In the genomic region with DNA sequence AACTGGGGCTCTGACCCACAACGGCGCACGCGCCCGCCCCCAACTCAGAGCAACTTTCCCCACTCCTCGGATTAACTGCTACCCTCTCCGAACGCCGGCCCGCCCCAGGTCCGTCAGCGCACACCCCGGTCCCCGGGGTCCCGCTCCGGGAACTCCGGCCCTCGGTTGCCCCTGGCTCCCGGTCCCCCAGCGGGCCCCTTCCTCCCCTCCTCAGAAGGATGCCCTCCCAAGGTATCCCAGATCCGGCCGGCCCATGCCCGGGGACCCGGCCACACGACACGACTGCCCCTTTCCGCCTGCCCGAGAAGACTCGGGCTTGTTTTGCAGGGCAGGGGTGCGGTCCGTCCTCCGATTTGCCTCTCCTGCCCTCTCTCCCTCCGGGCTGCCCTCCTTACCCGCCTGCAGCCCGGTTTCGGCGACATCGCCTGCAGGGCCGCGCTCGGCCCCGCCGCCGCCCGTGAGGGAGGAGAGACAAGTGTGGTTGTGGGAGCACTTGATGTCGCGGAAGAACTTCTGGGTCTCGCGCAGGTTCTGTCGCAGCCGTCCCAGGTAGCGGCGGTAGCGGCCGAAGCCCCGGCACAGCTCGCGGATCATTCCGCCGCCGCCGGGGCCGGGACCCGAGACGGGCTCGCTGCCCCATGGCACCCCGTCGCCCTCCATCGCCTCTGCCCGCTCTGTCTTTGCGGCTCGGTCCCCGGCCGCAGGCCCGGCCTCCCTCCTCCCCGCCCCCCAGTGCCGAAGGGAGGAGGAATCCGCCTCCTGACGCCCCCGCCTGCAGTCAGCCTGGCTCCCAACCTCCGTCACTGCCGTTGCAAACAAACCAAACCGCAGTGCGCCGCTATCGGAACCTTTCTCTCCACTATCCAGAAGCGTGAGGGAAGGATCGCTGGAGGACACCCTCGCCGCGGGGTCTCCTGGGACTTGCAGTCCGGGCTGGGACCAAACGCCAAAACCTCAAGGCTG, we compare ENCODE assay signal across 8 cellular contexts. TPM values are rescaled to one million over a fixed set of nuclear protein-coding genes. Genes with fewer than 3 reads are reported as not detected.
A peak's percentile ranks its signal among the peaks of the same experiment; 100 is the strongest.
DNase-seq lines count a peak whose midpoint lies in the region; ATAC-seq and TF ChIP-seq lines count a peak whose summit lies in the region.

A gene with protein sequence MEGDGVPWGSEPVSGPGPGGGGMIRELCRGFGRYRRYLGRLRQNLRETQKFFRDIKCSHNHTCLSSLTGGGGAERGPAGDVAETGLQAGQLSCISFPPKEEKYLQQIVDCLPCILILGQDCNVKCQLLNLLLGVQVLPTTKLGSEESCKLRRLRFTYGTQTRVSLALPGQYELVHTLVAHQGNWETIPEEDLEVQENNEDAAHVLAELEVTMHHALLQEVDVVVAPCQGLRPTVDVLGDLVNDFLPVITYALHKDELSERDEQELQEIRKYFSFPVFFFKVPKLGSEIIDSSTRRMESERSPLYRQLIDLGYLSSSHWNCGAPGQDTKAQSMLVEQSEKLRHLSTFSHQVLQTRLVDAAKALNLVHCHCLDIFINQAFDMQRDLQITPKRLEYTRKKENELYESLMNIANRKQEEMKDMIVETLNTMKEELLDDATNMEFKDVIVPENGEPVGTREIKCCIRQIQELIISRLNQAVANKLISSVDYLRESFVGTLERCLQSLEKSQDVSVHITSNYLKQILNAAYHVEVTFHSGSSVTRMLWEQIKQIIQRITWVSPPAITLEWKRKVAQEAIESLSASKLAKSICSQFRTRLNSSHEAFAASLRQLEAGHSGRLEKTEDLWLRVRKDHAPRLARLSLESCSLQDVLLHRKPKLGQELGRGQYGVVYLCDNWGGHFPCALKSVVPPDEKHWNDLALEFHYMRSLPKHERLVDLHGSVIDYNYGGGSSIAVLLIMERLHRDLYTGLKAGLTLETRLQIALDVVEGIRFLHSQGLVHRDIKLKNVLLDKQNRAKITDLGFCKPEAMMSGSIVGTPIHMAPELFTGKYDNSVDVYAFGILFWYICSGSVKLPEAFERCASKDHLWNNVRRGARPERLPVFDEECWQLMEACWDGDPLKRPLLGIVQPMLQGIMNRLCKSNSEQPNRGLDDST (minus strand): TSS at position 827 of the 963 bp plus-strand sequence. CDS start 167 bp downstream, at position 660.

- H3K9ac ChIP-seq in muscle layer of colon (ENCODE audit: low read length), result peak within 1 kb of the TSS; percentile 58

- H3K4me1 ChIP-seq in Peyer's patch (peaks cover 0 to 11% (median 0%) of the 10 kb centered on the region in 4 donors), muscle layer of colon (ENCODE audit: insufficient read depth, low read length) (peaks cover 18% of the 10 kb centered on the region)

- DNase-seq in DMS153 treated with DMSO at 0.1 percent for 48 hours (lab: John Stamatoyannopoulos, UW; ENCODE audit: unreplicated experiment), result peak; percentile 94
- DNase-seq in KG1 (lab: John Stamatoyannopoulos, UW), result peak; percentile 88
- DNase-seq in Peyer's patch, result peak; percentile 90 to 97 (median 93)
- peak; percentile 96 for DNase-seq in activated T-cell treated with anti-CD3 and anti-CD28 coated beads, Interleukin-2, amount 50 U/mL, for 48 hours
- peak; percentile 78 to 80 for DNase-seq in stimulated activated CD8-positive, alpha-beta memory T cell treated with anti-CD3 and anti-CD28 coated beads, Interleukin-7, amount 100 ng/mL, for 1 hour (ENCODE audit: low read depth in 2 of 2)

- H3K4me3 ChIP-seq in Peyer's patch (peak within 1 kb of the TSS; percentile 81 to 92 (median 84)), muscle layer of colon (ENCODE audit: low read depth in 1 of 2, low read length in 2 of 2) (peak within 1 kb of the TSS; percentile 84 to 94)

- peak; percentile 82 for ATAC-seq in GM21717 (IDR thresholded peaks at IDR 0.05; ENCODE audit: unreplicated experiment)
- ATAC-seq in esophagus mucosa, result peak; percentile 96

- H3K9me3 ChIP-seq in Peyer's patch (no peaks in the 10 kb centered on the region), muscle layer of colon (ENCODE audit: low read length) (no peaks in the 10 kb centered on the region)

- H3K27me3 ChIP-seq in Peyer's patch (no peaks in the 10 kb centered on the region), muscle layer of colon (ENCODE audit: control insufficient read depth in 1 of 2, insufficient read depth in 2 of 2, low read length in 2 of 2) (no peaks in the 10 kb centered on the region)

- H3K36me3 ChIP-seq in Peyer's patch (no peaks in the 10 kb centered on the region), muscle layer of colon (ENCODE audit: insufficient read depth, low read length) (no peaks in the 10 kb centered on the region)

- no peak for TF ChIP-seq CTCF in Peyer's patch (IDR thresholded peaks at IDR 0.05)

- H3K27ac ChIP-seq in Peyer's patch, result peak within 1 kb of the TSS; percentile 88 to 90 (median 90)
- H3K27ac ChIP-seq in muscle layer of colon (ENCODE audit: low read depth, low read length), result peak within 1 kb of the TSS; percentile 95

- TF ChIP-seq POLR2A in Peyer's patch (IDR thresholded peaks at IDR 0.05), result peak; percentile 61 to 69

RNA-seq across cellular contexts. Expression of the gene that starts here (rescaled TPM):
- 10 to 100 TPM in 1 of 4 donors, 1 to 10 TPM in 3; 3.5 to 11.6 (median 6.8) TPM for total RNA-seq in Peyer's patch
- total RNA-seq in esophagus mucosa, result 5.7 TPM

Comparison
In these comparisons a context has a peak if more than half of its experiments do, and no peak if none do; other contexts are left out.
1. Peak in every context shown above with its lines: DNase-seq, ATAC-seq, H3K4me3 ChIP-seq and H3K27ac ChIP-seq.